In the genomic region with DNA sequence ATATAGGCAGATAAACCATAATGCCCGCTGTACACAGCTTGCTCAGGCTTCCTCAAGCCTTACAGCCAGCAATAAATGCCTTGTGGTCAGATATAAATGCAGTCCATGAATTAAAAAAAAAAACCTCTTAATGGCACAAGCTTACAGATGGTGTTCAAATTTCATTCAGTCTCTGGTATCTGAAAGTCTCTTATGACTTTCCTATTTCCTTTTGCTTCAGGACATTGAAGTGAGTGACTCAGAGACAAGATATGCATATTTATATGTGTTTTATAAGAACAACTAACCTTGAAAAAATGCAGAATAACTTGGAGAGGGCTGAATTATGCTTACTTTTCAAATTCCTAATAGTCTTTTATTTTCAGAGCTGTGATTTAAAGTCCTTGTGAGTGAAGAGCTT, we compare ENCODE assay signal across 12 cellular contexts.
A peak's percentile ranks its signal among the peaks of the same experiment; 100 is the strongest.
DNase-seq lines count a peak whose midpoint lies in the region; ATAC-seq and TF ChIP-seq lines count a peak whose summit lies in the region.
"Had no signal": no experiment of that assay in that cellular context is flagged by ENCODE, and none has a peak within 500 bp of the region (broad histone marks: within the 10 kb centered on the region; RNA-seq: fewer than 3 reads in every experiment).

No MANE protein-coding gene starts in this region.

- H3K36me3 ChIP-seq in ovary: no peaks in the 10 kb centered on the region
- H3K36me3 ChIP-seq: gastroesophageal sphincter had no signal

- ATAC-seq in HG02885 (IDR thresholded peaks at IDR 0.05; ENCODE audit: poor library complexity, unreplicated experiment) (no peak), HG03175 (IDR thresholded peaks at IDR 0.05; ENCODE audit: unreplicated experiment) (no peak)
- ATAC-seq: gastroesophageal sphincter had no signal

- 59 to 81% (median 69%) methylated on average over 1 of the region's 1 CpG for WGBS in ovary, 3 donors

- no peaks in the 10 kb centered on the region for H3K4me1 ChIP-seq in ovary (ENCODE audit: insufficient read depth)

- no peak overlapping the region for H3K4me3 ChIP-seq in fibroblast of villous mesenchyme (ENCODE audit: low read depth, low read length)
- no peak overlapping the region for H3K4me3 ChIP-seq in ovary
- H3K4me3 ChIP-seq: gastroesophageal sphincter had no signal

- intact Hi-C loops in ovary (cut with DNase I): no loop called here

- H3K27me3 ChIP-seq in ovary: no peaks in the 10 kb centered on the region
- H3K27me3 ChIP-seq: gastroesophageal sphincter had no signal

- no peak overlapping the region for H3K27ac ChIP-seq in ovary

- DNase-seq in HS-27A (ENCODE audit: low read depth) (peak; percentile 75), SW480 (ENCODE audit: low spot score) (peak; percentile 20), fibroblast of villous mesenchyme (ENCODE audit: low read depth) (peak; percentile 64), stromal cell of bone marrow (ENCODE audit: low read depth) (peak; percentile 43), ovary (no peak)
- DNase-seq: amniotic stem cell; NCI-H69; stimulated activated naive CD4-positive, alpha-beta T cell treated with Interleukin-2 at 50 U/mL for 16 hours; T-helper 2 cell had no signal

- no peak for TF ChIP-seq POLR2A in ovary (IDR thresholded peaks at IDR 0.05)

- no peak for TF ChIP-seq CTCF in fibroblast of villous mesenchyme (IDR thresholded peaks at IDR 0.05; ENCODE audit: insufficient read depth, low read depth, low read length)
- TF ChIP-seq CTCF in ovary (IDR thresholded peaks at IDR 0.05): no peak

- H3K9me3 ChIP-seq in ovary: no peaks in the 10 kb centered on the region

- no peak for TF ChIP-seq EP300 in ovary (IDR thresholded peaks at IDR 0.05)

Comparison
In these comparisons a context has a peak if more than half of its experiments do, and no peak if none do; other contexts are left out.
1. DNase-seq: peak in HS-27A (single experiment), SW480 (single experiment), fibroblast of villous mesenchyme (single experiment) and stromal cell of bone marrow (single experiment); none in ovary (0 of 5).